19 cellular contexts compared by ENCODE assay signal in genomic region chr21:43771698-43772367, GRCh38. TPM values are rescaled to one million over a fixed set of nuclear protein-coding genes. Genes with fewer than 3 reads are reported as not detected.
DNase-seq lines count a peak whose midpoint lies in the region; ATAC-seq and TF ChIP-seq lines count a peak whose summit lies in the region.
"Had no signal": no experiment of that assay in that cellular context is flagged by ENCODE, and none has a peak within 500 bp of the region (broad histone marks: within the 10 kb centered on the region; RNA-seq: fewer than 3 reads in every experiment).

No MANE protein-coding gene starts in this region.

- peaks cover 35% of the 10 kb centered on the region for H3K36me3 Mint-ChIP-seq in activated CD4-positive, alpha-beta T cell treated with anti-CD3 and anti-CD28 coated beads, Interleukin-2, amount 10 ng/mL, durations not matched to agents 7 days and 5 days (ENCODE audit: low read depth)
- peaks cover 24 to 40% of the 10 kb centered on the region in 2 donors for H3K36me3 Mint-ChIP-seq in stimulated activated naive B cell treated with anti-CD40 and anti-IgM and Interleukin-4, amounts not matched to agents 10 μg/mL and 1 μg/mL and 100 μg/mL, for 72 hours

- CTCF ChIA-PET in activated CD4-positive, alpha-beta T cell treated with anti-CD3 and anti-CD28 coated beads, Interleukin-2, amount 10 ng/mL, durations not matched to agents 7 days and 5 days (lab: Charles Lee) = interaction anchor here (0.6 to 1.6 kb wide), 3 partner anchors 15 to 191 kb away, joined by 3 to 4 read pairs (median 4); partner anchors contain the start of gene RRP1

- 78 to 79% methylated on average over 12 of the region's 12 CpGs for WGBS in esophagus, 2 donors

- peaks cover 4% of the 10 kb centered on the region for H3K9me3 Mint-ChIP-seq in activated CD4-positive, alpha-beta T cell treated with anti-CD3 and anti-CD28 coated beads, Interleukin-2, amount 10 ng/mL, durations not matched to agents 7 days and 5 days
- H3K9me3 Mint-ChIP-seq in stimulated activated naive B cell treated with anti-CD40 and anti-IgM and Interleukin-4, amounts not matched to agents 10 μg/mL and 1 μg/mL and 100 μg/mL, for 72 hours = peaks cover 7 to 8% of the 10 kb centered on the region in 2 donors
- H3K9me3 Mint-ChIP-seq: central memory CD8-positive, alpha-beta T cell; endodermal cell; mesothelial cell of epicardium had no signal

- H3K27me3 ChIP-seq in esophagus (ENCODE audit: control insufficient read depth in 1 of 2, insufficient read depth in 2 of 2, low read length in 2 of 2) (no peaks in the 10 kb centered on the region), brain microvascular endothelial cell (replicated peaks) (no peaks in the 10 kb centered on the region)
- H3K27me3 ChIP-seq: gastroesophageal sphincter, spleen, tibial nerve had no signal

- peaks cover 23% of the 10 kb centered on the region for H3K4me1 Mint-ChIP-seq in activated CD4-positive, alpha-beta T cell treated with anti-CD3 and anti-CD28 coated beads, Interleukin-2, amount 10 ng/mL, durations not matched to agents 7 days and 5 days
- peaks cover 35 to 48% of the 10 kb centered on the region in 2 donors for H3K4me1 Mint-ChIP-seq in stimulated activated naive B cell treated with anti-CD40 and anti-IgM and Interleukin-4, amounts not matched to agents 10 μg/mL and 1 μg/mL and 100 μg/mL, for 72 hours

- POLR2A ChIA-PET in activated CD4-positive, alpha-beta T cell treated with anti-CD3 and anti-CD28 coated beads, Interleukin-2, amount 10 ng/mL, durations not matched to agents 7 days and 5 days (lab: Charles Lee) = no interaction called here

- no peaks in the 10 kb centered on the region for H3K27me3 Mint-ChIP-seq in activated CD4-positive, alpha-beta T cell treated with anti-CD3 and anti-CD28 coated beads, Interleukin-2, amount 10 ng/mL, durations not matched to agents 7 days and 5 days
- peaks cover 0 to 9% of the 10 kb centered on the region in 2 donors for H3K27me3 Mint-ChIP-seq in stimulated activated naive B cell treated with anti-CD40 and anti-IgM and Interleukin-4, amounts not matched to agents 10 μg/mL and 1 μg/mL and 100 μg/mL, for 72 hours
- H3K27me3 Mint-ChIP-seq: activated CD8-positive, alpha-beta memory T cell treated with anti-CD3 and anti-CD28 coated beads, Interleukin-2, amount 10 ng/mL, durations not matched to agents 7 days and 5 days; central memory CD8-positive, alpha-beta T cell had no signal

- no peaks in the 10 kb centered on the region for H3K9me3 ChIP-seq in esophagus (ENCODE audit: control insufficient read depth in 2 of 2, insufficient read depth in 1 of 2, low read depth in 1 of 2, low read length in 1 of 2)
- H3K9me3 ChIP-seq: gastroesophageal sphincter, SK-N-SH, spleen, tibial nerve had no signal

- no peak for DNase-seq in activated CD4-positive, alpha-beta T cell treated with anti-CD3 and anti-CD28 coated beads, Interleukin-2, amount 10 ng/mL, durations not matched to agents 7 days and 5 days
- DNase-seq in activated CD4-positive, alpha-beta T cell treated with anti-CD3 and anti-CD28 coated beads, Interleukin-2, amount 50 U/mL, for 4 hours = no peak
- DNase-seq in SK-MEL-5 (ENCODE audit: low read depth, low spot score) (peak; percentile 96), brain microvascular endothelial cell (no peak)
- no peak for DNase-seq in stimulated activated naive B cell treated with anti-CD40 and anti-IgM and Interleukin-4, amounts not matched to agents 10 μg/mL and 1 μg/mL and 100 μg/mL, for 72 hours
- DNase-seq: activated CD8-positive, alpha-beta memory T cell treated with anti-CD3 and anti-CD28 coated beads, Interleukin-2, amount 10 ng/mL, durations not matched to agents 7 days and 5 days; activated effector memory CD4-positive, alpha-beta T cell treated with anti-CD3 and anti-CD28 coated beads, Interleukin-2, amount 50 U/mL, for 16 hours; C1 segment of cervical spinal cord; OCI-M1; SK-N-SH; spleen had no signal

- peak overlapping the region; percentile 31 for H3K27ac Mint-ChIP-seq in activated CD4-positive, alpha-beta T cell treated with anti-CD3 and anti-CD28 coated beads, Interleukin-2, amount 10 ng/mL, durations not matched to agents 7 days and 5 days
- peak overlapping the region; percentile 63 for H3K27ac Mint-ChIP-seq in stimulated activated naive B cell treated with anti-CD40 and anti-IgM and Interleukin-4, amounts not matched to agents 10 μg/mL and 1 μg/mL and 100 μg/mL, for 72 hours
- H3K27ac Mint-ChIP-seq: activated CD8-positive, alpha-beta memory T cell treated with anti-CD3 and anti-CD28 coated beads, Interleukin-2, amount 10 ng/mL, durations not matched to agents 7 days and 5 days; mesothelial cell of epicardium had no signal

- in situ Hi-C loops in SK-MEL-5 (cut with HindIII; ENCODE audit: low pct_unique_long_range_greater_than_20kb, low sequenced_read_pairs) = no loop called here
- in situ Hi-C loops in brain microvascular endothelial cell (cut with HindIII; ENCODE audit: low pct_ligation_motif_present, low sequenced_read_pairs) = no loop called here

- H3K27ac ChIP-seq in esophagus (ENCODE audit: low read depth in 2 of 2, low read length in 1 of 2) (peak overlapping the region; percentile 17 to 44), brain microvascular endothelial cell (no peak overlapping the region)
- H3K27ac ChIP-seq: gastroesophageal sphincter, spleen, tibial nerve had no signal

- ATAC-seq in stimulated activated naive B cell treated with anti-CD40 and anti-IgM and Interleukin-4, amounts not matched to agents 10 μg/mL and 1 μg/mL and 100 μg/mL, for 72 hours (replicated peaks) = no peak
- ATAC-seq in HG03520 (IDR thresholded peaks at IDR 0.05; ENCODE audit: unreplicated experiment) (no peak), GM18505 (IDR thresholded peaks at IDR 0.05; ENCODE audit: unreplicated experiment) (no peak)
- ATAC-seq: activated CD8-positive, alpha-beta memory T cell treated with anti-CD3 and anti-CD28 coated beads, Interleukin-2, amount 10 ng/mL, durations not matched to agents 7 days and 5 days; gastroesophageal sphincter had no signal

- no peak overlapping the region for H3K4me3 Mint-ChIP-seq in activated CD4-positive, alpha-beta T cell treated with anti-CD3 and anti-CD28 coated beads, Interleukin-2, amount 10 ng/mL, durations not matched to agents 7 days and 5 days
- peak overlapping the region in 1 of 2 donors; percentile 19 for H3K4me3 Mint-ChIP-seq in stimulated activated naive B cell treated with anti-CD40 and anti-IgM and Interleukin-4, amounts not matched to agents 10 μg/mL and 1 μg/mL and 100 μg/mL, for 72 hours
- H3K4me3 Mint-ChIP-seq: activated CD8-positive, alpha-beta memory T cell treated with anti-CD3 and anti-CD28 coated beads, Interleukin-2, amount 10 ng/mL, durations not matched to agents 7 days and 5 days; central memory CD8-positive, alpha-beta T cell; endodermal cell; mesothelial cell of epicardium had no signal

- H3K4me3 ChIP-seq in esophagus (ENCODE audit: low read depth in 1 of 2, low read length in 2 of 2) = no peak overlapping the region
- H3K4me3 ChIP-seq in brain microvascular endothelial cell (ENCODE audit: low read depth, low read length) = no peak overlapping the region
- H3K4me3 ChIP-seq: gastroesophageal sphincter, spleen, tibial nerve had no signal

- H3K4me1 ChIP-seq in esophagus (ENCODE audit: control insufficient read depth in 2 of 2, insufficient read depth in 2 of 2, low read length in 1 of 2) = peaks cover 3 to 24% of the 10 kb centered on the region in 2 donors

- TF ChIP-seq CTCF in brain microvascular endothelial cell (IDR thresholded peaks at IDR 0.05; ENCODE audit: low read depth, low read length, missing control alignments) = no peak

- peaks cover 14 to 18% of the 10 kb centered on the region in 2 donors for H3K36me3 ChIP-seq in esophagus (ENCODE audit: control insufficient read depth in 2 of 2, insufficient read depth in 2 of 2, low read length in 1 of 2)
- H3K36me3 ChIP-seq in brain microvascular endothelial cell (replicated peaks) = peaks cover 17% of the 10 kb centered on the region

- TF ChIP-seq POLR2A in GM18505 (IDR thresholded peaks at IDR 0.05; ENCODE audit: borderline replicate concordance, extremely low read depth, insufficient read depth, insufficient read length) = no peak

RNA-seq across cellular contexts. Expression of gene CSTB, which starts 4.3 kb away (rescaled TPM):
- 10 to 100 TPM; 44.4 to 48.7 TPM for total RNA-seq in activated CD4-positive, alpha-beta T cell treated with anti-CD3 and anti-CD28 coated beads, Interleukin-2, amount 10 ng/mL, durations not matched to agents 7 days and 5 days
- total RNA-seq in SK-MEL-5 (2014; rRNA removed; shearing (Covaris generic)) = 48.2 and 50.4 TPM in 2 replicates
- polyA plus RNA-seq in SK-MEL-5 (2015; cell fraction: cytosol; rRNA removed) = 87.3 and 113 TPM in 2 replicates
- 31.4 TPM in 2 replicates for polyA plus RNA-seq in SK-MEL-5 (2015; cell fraction: nucleus; rRNA removed)
- 1,000 to 10,000 TPM; 3,514 to 5,149 TPM for polyA plus RNA-seq in esophagus

RNA-seq across cellular contexts. Expression of gene RRP1, which starts 17.5 kb away (rescaled TPM):
- total RNA-seq in activated CD4-positive, alpha-beta T cell treated with anti-CD3 and anti-CD28 coated beads, Interleukin-2, amount 10 ng/mL, durations not matched to agents 7 days and 5 days = 10 to 100 TPM; 25.3 to 28.5 TPM
- 23.1 and 25.7 TPM in 2 replicates for total RNA-seq in SK-MEL-5 (2014; rRNA removed; shearing (Covaris generic))
- polyA plus RNA-seq in SK-MEL-5 (2015; cell fraction: cytosol; rRNA removed) = 21.8 TPM in 2 replicates
- 85.5 and 108 TPM in 2 replicates for polyA plus RNA-seq in SK-MEL-5 (2015; cell fraction: nucleus; rRNA removed)
- polyA plus RNA-seq in esophagus = 10 to 100 TPM; 21.0 to 22.5 TPM

RNA-seq across cellular contexts. Expression of gene PDXK, which starts 52.9 kb away (rescaled TPM):
- total RNA-seq in activated CD4-positive, alpha-beta T cell treated with anti-CD3 and anti-CD28 coated beads, Interleukin-2, amount 10 ng/mL, durations not matched to agents 7 days and 5 days = 10 to 100 TPM; 74.0 to 81.4 TPM
- 63.5 and 69.9 TPM in 2 replicates for total RNA-seq in SK-MEL-5 (2014; rRNA removed; shearing (Covaris generic))
- 48.4 and 50.3 TPM in 2 replicates for polyA plus RNA-seq in SK-MEL-5 (2015; cell fraction: cytosol; rRNA removed)
- 31.1 and 42.1 TPM in 2 replicates for polyA plus RNA-seq in SK-MEL-5 (2015; cell fraction: nucleus; rRNA removed)
- 10 to 100 TPM; 54.7 to 73.4 TPM for polyA plus RNA-seq in esophagus
